In genomic region chr6:150565945-150566344, GRCh38 we compare ENCODE assay signal across 22 cellular contexts. TPM values are rescaled to one million over a fixed set of nuclear protein-coding genes. Genes with fewer than 3 reads are reported as not detected.
DNase-seq lines count a peak whose midpoint lies in the region; ATAC-seq and TF ChIP-seq lines count a peak whose summit lies in the region.
"Had no signal": no experiment of that assay in that cellular context is flagged by ENCODE, and none has a peak within 500 bp of the region (broad histone marks: within the 10 kb centered on the region; RNA-seq: fewer than 3 reads in every experiment).

No MANE protein-coding gene starts in this region.

- H3K4me3 ChIP-seq in right lobe of liver, result no peak overlapping the region
- H3K4me3 ChIP-seq: GM23248 had no signal

- peak overlapping the region; percentile 19 for H3K27ac ChIP-seq in epithelial cell of prostate
- no peak overlapping the region for H3K27ac ChIP-seq in right lobe of liver
- H3K27ac ChIP-seq: GM23248, KMS-11, RWPE1 had no signal

- no peak for TF ChIP-seq POLR2A in right lobe of liver (IDR thresholded peaks at IDR 0.05)

- ATAC-seq in right lobe of liver (peak; percentile 54 to 86 (median 69)), HG03520 (IDR thresholded peaks at IDR 0.05; ENCODE audit: unreplicated experiment) (no peak)

- H3K9me3 ChIP-seq in right lobe of liver, result no peaks in the 10 kb centered on the region

- 31% methylated on average over 2 of the region's 2 CpGs for WGBS in right lobe of liver (ENCODE audit: insufficient coverage, low coverage, low lambda C conversion rate, missing lambda C conversion rate)

- no peaks in the 10 kb centered on the region for H3K36me3 ChIP-seq in right lobe of liver

- TF ChIP-seq CTCF in right lobe of liver (IDR thresholded peaks at IDR 0.05), result no peak

- intact Hi-C loops in right lobe of liver (cut with DNase I), result no loop called here

- no peaks in the 10 kb centered on the region for H3K27me3 ChIP-seq in right lobe of liver

- DNase-seq in NCI-H1105 treated with DMSO at 0.1 percent for 48 hours (lab: John Stamatoyannopoulos, UW) (peak; percentile 25), NCI-H2107 treated with DMSO at 0.1 percent for 48 hours (lab: John Stamatoyannopoulos, UW; ENCODE audit: unreplicated experiment) (peak; percentile 93), epithelial cell of prostate (ENCODE audit: low read depth, low spot score) (no peak), right lobe of liver (no peak), iPS-NIHi7 (ENCODE audit: extremely low spot score) (no peak)
- no peak for DNase-seq in activated naive CD4-positive, alpha-beta T cell treated with anti-CD3 and anti-CD28 coated beads, Interleukin-2, amount 50 U/mL, for 16 hours
- DNase-seq: C1 segment of cervical spinal cord; CD4-positive, alpha-beta memory T cell; COR-L47; GM23248; H9; IMR-90; NCI-H1092; NCI-H1436 treated with DMSO at 0.1 percent for 48 hours; NCI-H2029; NCI-H446; NCI-H524 treated with DMSO at 0.1 percent for 48 hours; SHP77 had no signal

- peaks cover 0 to 26% (median 4%) of the 10 kb centered on the region in 4 donors for H3K4me1 ChIP-seq in right lobe of liver

RNA-seq across cellular contexts. Expression of gene PLEKHG1, which starts 33.7 kb away (rescaled TPM):
- 10 to 100 TPM in 5 of 6 experiments, 1 to 10 TPM in 1; 8.7 to 20.3 (median 11.8) TPM for total RNA-seq in right lobe of liver
- total RNA-seq: G401 had no signal

Comparison
In these comparisons a context has a peak if more than half of its experiments do, and no peak if none do; other contexts are left out.
1. DNase-seq: peak in NCI-H1105 treated with DMSO at 0.1 percent for 48 hours (single experiment) and NCI-H2107 treated with DMSO at 0.1 percent for 48 hours (single experiment); none in epithelial cell of prostate (single experiment), right lobe of liver (0 of 3), iPS-NIHi7 (single experiment) and activated naive CD4-positive, alpha-beta T cell treated with anti-CD3 and anti-CD28 coated beads, Interleukin-2, amount 50 U/mL, for 16 hours (single experiment).